Comparison of ENCODE assay signal across 34 cellular contexts in genomic region chr12:121138284-121138683, GRCh38. TPM values are rescaled to one million over a fixed set of nuclear protein-coding genes. Genes with fewer than 3 reads are reported as not detected.
DNase-seq lines count a peak whose midpoint lies in the region; ATAC-seq, FAIRE-seq and TF ChIP-seq lines count a peak whose summit lies in the region.
"Had no signal": no experiment of that assay in that cellular context is flagged by ENCODE, and none has a peak within 500 bp of the region (broad histone marks: within the 10 kb centered on the region; RNA-seq: fewer than 3 reads in every experiment).

No MANE protein-coding gene starts in this region.

- H3K56ac ChIP-seq in H1 (replicated peaks; ENCODE audit: insufficient read length, low read depth, low read length): no peak overlapping the region

- H3K79me2 ChIP-seq in H1 (ENCODE audit: control insufficient read depth in 1 of 2, insufficient read depth in 2 of 2, low read length in 2 of 2): no peaks in the 10 kb centered on the region

- TF ChIP-seq POLR2A in A549 (IDR thresholded peaks at IDR 0.05; ENCODE audit: low read length) (no peak), H1 (IDR thresholded peaks at IDR 0.05; ENCODE audit: control extremely low read depth in 1 of 2, low read depth in 2 of 2, low read length in 2 of 2) (no peak)

- H3K36me3 ChIP-seq in H7 (replicated peaks; ENCODE audit: control insufficient read depth, insufficient read depth, low read length) (no peaks in the 10 kb centered on the region), SJCRH30 (no peaks in the 10 kb centered on the region; the same call in 1 of the 2 replicates), H1 (ENCODE audit: control insufficient read depth in 2 of 4, insufficient read depth in 4 of 4, low read length in 3 of 4) (no peaks in the 10 kb centered on the region)
- H3K36me3 ChIP-seq: ovary, right atrium auricular region, thyroid gland had no signal

- H3K4ac ChIP-seq in H1 (replicated peaks; ENCODE audit: insufficient read length, low read depth, low read length): no peak overlapping the region

- peaks cover 10% of the 10 kb centered on the region for H3K36me3 Mint-ChIP-seq in effector memory CD8-positive, alpha-beta T cell (ENCODE audit: insufficient read depth)
- H3K36me3 Mint-ChIP-seq: mesothelial cell of epicardium; naive thymus-derived CD8-positive, alpha-beta T cell had no signal

- peak overlapping the region; percentile 58; the same call in 1 of the 2 replicates for H2AFZ ChIP-seq in H1 (ENCODE audit: low read length)

- H3K27me3 ChIP-seq in H7 (ENCODE audit: control insufficient read depth, insufficient read depth, low read length): no peaks in the 10 kb centered on the region
- no peaks in the 10 kb centered on the region for H3K27me3 ChIP-seq in SJCRH30
- no peaks in the 10 kb centered on the region for H3K27me3 ChIP-seq in H1 (replicated peaks in 1 of 4; ENCODE audit: control insufficient read depth in 3 of 4, extremely low read depth in 1 of 4, insufficient read depth in 3 of 4, low read length in 3 of 4)
- H3K27me3 ChIP-seq: esophagus squamous epithelium, gastroesophageal sphincter, ovary, right atrium auricular region, spleen, thyroid gland had no signal

- no peak overlapping the region for H4K5ac ChIP-seq in H1 (ENCODE audit: insufficient read length, low read depth, low read length)

- ATAC-seq in A549 (peak in 1 of 2 experiments; percentile 78; a peak in 3 of 6 replicates), HG03442 (IDR thresholded peaks at IDR 0.05; ENCODE audit: unreplicated experiment) (no peak)
- no peak for ATAC-seq in effector memory CD8-positive, alpha-beta T cell (replicated peaks)
- ATAC-seq: gastroesophageal sphincter; left ventricle myocardium superior; naive thymus-derived CD8-positive, alpha-beta T cell; stimulated activated naive B cell treated with anti-CD40 and anti-IgM and Interleukin-4, amounts not matched to agents 10 μg/mL and 1 μg/mL and 100 μg/mL, for 72 hours had no signal

- FAIRE-seq in A549 (lab: Jason Lieb, UNC): no peak
- FAIRE-seq in H1 (lab: Jason Lieb, UNC): no peak

- TF ChIP-seq EP300 in A549 (IDR thresholded peaks at IDR 0.05) (no peak), H1 (IDR thresholded peaks at IDR 0.05; ENCODE audit: borderline replicate concordance in 1 of 2, low read depth in 2 of 2, low read length in 2 of 2) (no peak)

- no peak overlapping the region for H2BK120ac ChIP-seq in H1 (replicated peaks; ENCODE audit: low read depth, low read length)

- TF ChIP-seq RAD21 in A549 (conservative IDR thresholded peaks at IDR 0.05 in 1 of 2, IDR thresholded peaks at IDR 0.05 in 1 of 2) (no peak), H1 (IDR thresholded peaks at IDR 0.05 in 1 of 2, conservative IDR thresholded peaks at IDR 0.05 in 1 of 2; ENCODE audit: low read depth in 2 of 2, low read length in 2 of 2) (no peak)

- no peaks in the 10 kb centered on the region for H4K20me1 ChIP-seq in H1 (replicated peaks in 1 of 2; ENCODE audit: control insufficient read depth in 1 of 2, insufficient read depth in 2 of 2, low read length in 2 of 2)

- H3K4me3 ChIP-seq in A549 (no peak overlapping the region), H7 (ENCODE audit: insufficient read depth, low read depth, low read length) (no peak overlapping the region), SJCRH30 (peak overlapping the region; percentile 40), H1 (ENCODE audit: extremely low read depth in 1 of 4, insufficient read depth in 2 of 4, low read depth in 3 of 4, low read length in 4 of 4) (no peak overlapping the region)
- H3K4me3 ChIP-seq: esophagus squamous epithelium, gastroesophageal sphincter, ovary, right atrium auricular region, SK-N-MC, spleen, thyroid gland had no signal

- DNase-seq in A549 (ENCODE audit: low read depth in 1 of 2, low spot score in 1 of 2): peak in 1 of 2 experiments; percentile 42
- peak; percentile 56 for DNase-seq in H7
- peak; percentile 42 to 67 for DNase-seq in SJCRH30
- no peak for DNase-seq in H1 (ENCODE audit: low read depth in 1 of 2, low spot score in 2 of 2)
- DNase-seq in EL: no peak
- DNase-seq in pons (ENCODE audit: low spot score): no peak
- DNase-seq in effector memory CD8-positive, alpha-beta T cell: no peak
- DNase-seq: ACHN; activated CD4-positive, alpha-beta T cell treated with anti-CD3 and anti-CD28 coated beads, Interleukin-2, amount 50 U/mL, for 48 hours; activated CD4-positive, CD25-positive, alpha-beta regulatory T cell; activated CD8-positive, alpha-beta memory T cell treated with anti-CD3 and anti-CD28 coated beads, Interleukin-2, amount 50 U/mL, for 48 hours; effector memory CD4-positive, alpha-beta T cell; esophagus squamous epithelium; hypothalamus; islet precursor cell; left ventricle myocardium superior; naive thymus-derived CD8-positive, alpha-beta T cell; NCI-H1694 treated with DMSO at 0.1 percent for 48 hours; NCI-H2171 treated with DMSO at 0.1 percent for 48 hours; NCI-H526; ovary; spleen; stimulated activated CD4-positive, alpha-beta T cell treated with anti-CD3 and anti-CD28 coated beads, Interleukin-4, amount 100 ng/mL, for 1 hour; stimulated activated naive B cell treated with anti-CD40 and anti-IgM and Interleukin-4, amounts not matched to agents 10 μg/mL and 1 μg/mL and 100 μg/mL, for 72 hours; thyroid gland had no signal

- H3K79me1 ChIP-seq in H1 (ENCODE audit: low read depth, low read length): no peaks in the 10 kb centered on the region

- H3K4me3 Mint-ChIP-seq in effector memory CD8-positive, alpha-beta T cell: no peak overlapping the region
- H3K4me3 Mint-ChIP-seq: activated naive CD8-positive, alpha-beta T cell; mesothelial cell of epicardium; naive thymus-derived CD8-positive, alpha-beta T cell; stimulated activated naive B cell treated with anti-CD40 and anti-IgM and Interleukin-4, amounts not matched to agents 10 μg/mL and 1 μg/mL and 100 μg/mL, for 72 hours; T-helper 2 cell treated with Interferon-gamma antibody and Interleukin-4, amounts not matched to agents 5 μg/mL and 100 μg/mL, for 36 hours had no signal

- H2BK20ac ChIP-seq in H1 (ENCODE audit: low read length): no peak overlapping the region

- H3K14ac ChIP-seq in H1 (ENCODE audit: insufficient read length): no peak overlapping the region

- H3K9me3 Mint-ChIP-seq in effector memory CD8-positive, alpha-beta T cell: no peaks in the 10 kb centered on the region
- H3K9me3 Mint-ChIP-seq: naive thymus-derived CD8-positive, alpha-beta T cell had no signal

- no peak overlapping the region for H3K27ac Mint-ChIP-seq in effector memory CD8-positive, alpha-beta T cell
- H3K27ac Mint-ChIP-seq: activated naive CD8-positive, alpha-beta T cell; activated T-helper 2 cell treated with anti-CD3 and anti-CD28 coated beads, Interferon-gamma antibody, Interleukin-2, Interleukin-4, amounts not matched to agents 10 μg/mL and 5 μg/mL and 100 μg/mL, durations not matched to agents 14 hours and 24 hours and 36 hours; mesothelial cell of epicardium; stimulated activated naive B cell treated with anti-CD40 and anti-IgM and Interleukin-4, amounts not matched to agents 10 μg/mL and 1 μg/mL and 100 μg/mL, for 72 hours had no signal

- peaks cover 19 to 22% of the 10 kb centered on the region in 2 donors for H3K4me1 Mint-ChIP-seq in effector memory CD8-positive, alpha-beta T cell (ENCODE audit: low read depth in 2 of 2)

- 74% methylated on average over 5 of the region's 5 CpGs for WGBS in A549 (ENCODE audit: missing lambda C conversion rate)
- WGBS in H1 (ENCODE audit: extremely low coverage in 1 of 2, insufficient coverage in 1 of 2, insufficient read length in 1 of 2, insufficient replicate concordance in 2 of 2, low coverage in 1 of 2, low lambda C conversion rate in 2 of 2, missing lambda C conversion rate in 1 of 2), 2 experiments: 82% methylated on average over 5 of the region's 5 CpGs; no CpG with 5 or more reads in 1 of the 2 experiments

- H2BK15ac ChIP-seq in H1 (ENCODE audit: low read length): no peak overlapping the region

- H3K4me1 ChIP-seq in A549 (no peaks in the 10 kb centered on the region), SJCRH30 (peaks cover 6% of the 10 kb centered on the region; the same call in 1 of the 2 replicates), H1 (replicated peaks in 1 of 4; ENCODE audit: control insufficient read depth in 3 of 4, insufficient read depth in 4 of 4, low read length in 3 of 4) (peaks cover 0 to 3% (median 2%) of the 10 kb centered on the region in 4 experiments; a peak in 4 of 7 replicates)

- no peak overlapping the region for H3K9ac ChIP-seq in H1 (replicated peaks in 1 of 4; ENCODE audit: extremely low read depth in 1 of 4, low read depth in 3 of 4, low read length in 3 of 4)
- H3K9ac ChIP-seq: KMS-11 had no signal

- H3K27me3 Mint-ChIP-seq in effector memory CD8-positive, alpha-beta T cell: no peaks in the 10 kb centered on the region
- H3K27me3 Mint-ChIP-seq: activated naive CD8-positive, alpha-beta T cell; naive thymus-derived CD8-positive, alpha-beta T cell; stimulated activated naive B cell treated with anti-CD40 and anti-IgM and Interleukin-4, amounts not matched to agents 10 μg/mL and 1 μg/mL and 100 μg/mL, for 72 hours had no signal

- H2BK12ac ChIP-seq in H1 (ENCODE audit: low read depth, low read length): no peak overlapping the region

- H2BK5ac ChIP-seq in H1 (ENCODE audit: low read depth, low read length): no peak overlapping the region

- H4K8ac ChIP-seq in H1 (ENCODE audit: extremely low read depth, insufficient read depth, low read length): no peak overlapping the region

- POLR2A ChIA-PET in A549 (lab: Yijun Ruan, JAX) (no interaction called here), H1 (lab: Charles Lee; ENCODE audit: partially characterized antibody) (no interaction called here)

- no peak overlapping the region for H2AK5ac ChIP-seq in H1 (ENCODE audit: low read depth, low read length)

- H3K4me2 ChIP-seq in A549 (no peak overlapping the region), H1 (ENCODE audit: insufficient read depth in 1 of 2, low read depth in 2 of 2, low read length in 2 of 2) (no peak overlapping the region)
- H3K4me2 ChIP-seq: KMS-11 had no signal

- H4K91ac ChIP-seq in H1 (replicated peaks; ENCODE audit: insufficient read length, low read length): no peak overlapping the region

- H3K27ac ChIP-seq in A549 (no peak overlapping the region), SJCRH30 (no peak overlapping the region), H1 (ENCODE audit: low read depth, low read length) (no peak overlapping the region)
- H3K27ac ChIP-seq: esophagus squamous epithelium, gastroesophageal sphincter, KMS-11, ovary, right atrium auricular region, SK-N-MC, spleen, thyroid gland had no signal

- peaks cover 3% of the 10 kb centered on the region for H3K23me2 ChIP-seq in H1 (ENCODE audit: low read depth, low read length)

- H3K9me3 ChIP-seq in A549 (no peaks in the 10 kb centered on the region), SJCRH30 (replicated peaks) (no peaks in the 10 kb centered on the region), H1 (ENCODE audit: insufficient read depth in 2 of 2, low read depth in 1 of 2, low read length in 1 of 2) (no peaks in the 10 kb centered on the region)
- H3K9me3 ChIP-seq: esophagus squamous epithelium, gastroesophageal sphincter, right atrium auricular region, spleen, thyroid gland had no signal

- no peak overlapping the region for H3K18ac ChIP-seq in H1 (ENCODE audit: extremely low read depth, low read length)

- no peak overlapping the region for H3K23ac ChIP-seq in H1 (ENCODE audit: insufficient read length)

- no peak for TF ChIP-seq CTCF in A549 (IDR thresholded peaks at IDR 0.05)
- TF ChIP-seq CTCF in H1 (IDR thresholded peaks at IDR 0.05; ENCODE audit: control extremely low read depth in 1 of 3, insufficient read depth in 1 of 3, low read depth in 1 of 3, low read length in 3 of 3): no peak

- CTCF ChIA-PET in A549 (lab: Yijun Ruan, JAX) (no interaction called here), H1 (lab: Charles Lee; ENCODE audit: partially characterized antibody) (interaction anchor here (0.9 kb wide), 1 partner anchor 86 kb away, joined by 3 read pairs; no protein-coding TSS in a partner anchor)

RNA-seq across cellular contexts. Expression of gene P2RX7, which starts 5.6 kb away (rescaled TPM):
- polyA plus RNA-seq in A549 (2011; rRNA removed): 0.03 TPM in 1 of 2 replicates, not detected in the other
- not detected in 2 replicates for polyA plus RNA-seq in A549 (2012; cell fraction: cytosol; rRNA removed)
- polyA plus RNA-seq in A549 (2012; cell fraction: nucleus; rRNA removed): not detected in 2 replicates
- polyA plus RNA-seq in A549 (2017; fragmentation: RNase III; extraction: RNeasy Plus Mini Kit Qiagen cat#74134 plus additional on column Dnase treatment): not detected in 3 replicates
- not detected in 2 replicates for polyA minus RNA-seq in A549 (2011; rRNA and poly(A)+ RNA removed)
- 0.07 TPM in 1 of 2 replicates, not detected in the other for total RNA-seq in H7 (2014; rRNA removed; shearing (Covaris generic))
- total RNA-seq in SJCRH30 (2014; rRNA removed; shearing (Covaris generic)): 1.3 and 2.5 TPM in 2 replicates
- total RNA-seq in H1 (2021; fragmentation: NEBNext Ultra II Directional; extraction: Animal tissue kit (Norgen Biotek cat#: 25700)): 0.42 and 0.56 TPM in 2 replicates
- 0.16 and 0.38 TPM in 2 replicates for polyA plus RNA-seq in H1 (2011; rRNA removed)
- polyA plus RNA-seq in H1 (2011; cell fraction: cytosol; rRNA removed): 0.23 TPM
- polyA plus RNA-seq in H1 (2011; cell fraction: nucleus; rRNA removed): 0.19 TPM
- 0.19 to 0.64 TPM (median 0.37 TPM) in 4 replicates for polyA plus RNA-seq in H1 (2012, experiment 1 of 2)
- 0.17 TPM for polyA plus RNA-seq in H1 (2012, experiment 2 of 2)
- 0.36 TPM for polyA plus RNA-seq in H1 (2013, experiment 1 of 2)
- polyA plus RNA-seq in H1 (2013, experiment 2 of 2): 0.24 TPM
- 0.39 and 0.41 TPM in 2 replicates for polyA minus RNA-seq in H1 (2011; rRNA and poly(A)+ RNA removed)
- polyA minus RNA-seq in H1 (2011; cell fraction: cytosol; rRNA and poly(A)+ RNA removed): not detected
- polyA minus RNA-seq in H1 (2011; cell fraction: nucleus; rRNA and poly(A)+ RNA removed): 0.40 TPM

Comparison
In these comparisons a context has a peak if more than half of its experiments do, and no peak if none do; other contexts are left out.
1. DNase-seq: peak in H7 (single experiment) and SJCRH30 (2 of 2); none in H1 (0 of 2), EL (single experiment), pons (single experiment) and effector memory CD8-positive, alpha-beta T cell (0 of 3).
2. Of the 18 proteins assayed by ChIP-seq in both H1 and A549: peak only in H1: none; only in A549: none; in both: USF2; in neither: 17.